Comparison of ENCODE assay signal across 8 cellular contexts in genomic region chr16:22192261-22193133, GRCh38. TPM values are rescaled to one million over a fixed set of nuclear protein-coding genes. Genes with fewer than 3 reads are reported as not detected.
DNase-seq lines count a peak whose midpoint lies in the region; ATAC-seq and TF ChIP-seq lines count a peak whose summit lies in the region.

No MANE protein-coding gene starts in this region.

- H3K4me3 ChIP-seq in adrenal gland (peak overlapping the region in 1 of 4 donors; percentile 52), sigmoid colon (peak overlapping the region in 3 of 4 donors; percentile 49 to 52 (median 52))

- H3K4me1 ChIP-seq in adrenal gland (replicated peaks in 1 of 2), result peaks cover 28 to 35% of the 10 kb centered on the region in 2 donors
- peaks cover 0 to 41% (median 35%) of the 10 kb centered on the region in 4 donors for H3K4me1 ChIP-seq in sigmoid colon

- peak overlapping the region; percentile 90 to 96 (median 95) for H3K27ac ChIP-seq in adrenal gland
- peak overlapping the region; percentile 90 to 96 (median 93) for H3K27ac ChIP-seq in sigmoid colon

- H3K9me3 ChIP-seq in adrenal gland (replicated peaks in 1 of 3) (no peaks in the 10 kb centered on the region), sigmoid colon (no peaks in the 10 kb centered on the region)

- TF ChIP-seq CTCF in adrenal gland (IDR thresholded peaks at IDR 0.05), result no peak
- no peak for TF ChIP-seq CTCF in sigmoid colon (IDR thresholded peaks at IDR 0.05)

- ATAC-seq in GM18505 (IDR thresholded peaks at IDR 0.05; ENCODE audit: unreplicated experiment) (no peak), HG03520 (IDR thresholded peaks at IDR 0.05; ENCODE audit: unreplicated experiment) (no peak)

- intact Hi-C loops in adrenal gland (cut with DNase I) (no loop called here), sigmoid colon (cut with DNase I) (loop anchor here (5.0 kb wide), 1 partner anchor 180 kb away; the partner anchor contains the start of gene CDR2)

- DNase-seq in HuH-7 (ENCODE audit: low spot score) (peak; percentile 32), SW480 (ENCODE audit: low spot score) (peak; percentile 92), adrenal gland (peak; percentile 59 to 89 (median 77)), hepatic stellate cell (ENCODE audit: low spot score) (peak; percentile 77), sigmoid colon (peak; percentile 96), NCI-H2081 (lab: John Stamatoyannopoulos, UW) (no peak)

- H3K36me3 ChIP-seq in adrenal gland (replicated peaks in 1 of 2), result no peaks in the 10 kb centered on the region
- H3K36me3 ChIP-seq in sigmoid colon, result no peaks in the 10 kb centered on the region

- no peak for TF ChIP-seq EP300 in sigmoid colon (IDR thresholded peaks at IDR 0.05)

- WGBS in adrenal gland, 4 donors, result 30 to 40% (median 35%) methylated on average over 16 of the region's 16 CpGs
- WGBS in sigmoid colon, 2 donors, result 21 to 25% methylated on average over 16 of the region's 16 CpGs

- TF ChIP-seq POLR2A in GM18505 (IDR thresholded peaks at IDR 0.05; ENCODE audit: borderline replicate concordance, extremely low read depth, insufficient read depth, insufficient read length) (peak; percentile 17), adrenal gland (IDR thresholded peaks at IDR 0.05) (no peak), sigmoid colon (IDR thresholded peaks at IDR 0.05) (no peak)

- no peaks in the 10 kb centered on the region for H3K27me3 ChIP-seq in adrenal gland
- no peaks in the 10 kb centered on the region for H3K27me3 ChIP-seq in sigmoid colon

RNA-seq across cellular contexts. Expression of gene EEF2K, which starts 13.6 kb away (rescaled TPM):
- 10 to 100 TPM; 10.7 to 28.3 (median 18.5) TPM for total RNA-seq in adrenal gland
- polyA plus RNA-seq in adrenal gland, result 10 to 100 TPM in 1 of 3 donors, 1 to 10 TPM in 2; 4.9 to 15.0 (median 7.6) TPM
- total RNA-seq in sigmoid colon, result 10 to 100 TPM; 37.2 to 54.8 (median 44.2) TPM
- 10 to 100 TPM in 1 of 3 donors, 1 to 10 TPM in 2; 3.6 to 10.5 (median 3.7) TPM for polyA plus RNA-seq in sigmoid colon

RNA-seq across cellular contexts. Expression of gene SDR42E2, which starts 30.2 kb away (rescaled TPM):
- not detected for total RNA-seq in adrenal gland
- under 1 TPM in 2 of 3 donors, not detected in 1; 0.08 to 0.10 TPM for polyA plus RNA-seq in adrenal gland
- not detected for total RNA-seq in sigmoid colon
- polyA plus RNA-seq in sigmoid colon, result under 1 TPM in 1 of 3 donors, not detected in 2; 0.04 TPM

Comparison
In these comparisons a context has a peak if more than half of its experiments do, and no peak if none do; other contexts are left out.
1. DNase-seq: peak in HuH-7 (single experiment), SW480 (single experiment), adrenal gland (7 of 7), hepatic stellate cell (single experiment) and sigmoid colon (single experiment); none in NCI-H2081 (0 of 2).